Comparison of ENCODE assay signal across 12 cellular contexts in the genomic region with DNA sequence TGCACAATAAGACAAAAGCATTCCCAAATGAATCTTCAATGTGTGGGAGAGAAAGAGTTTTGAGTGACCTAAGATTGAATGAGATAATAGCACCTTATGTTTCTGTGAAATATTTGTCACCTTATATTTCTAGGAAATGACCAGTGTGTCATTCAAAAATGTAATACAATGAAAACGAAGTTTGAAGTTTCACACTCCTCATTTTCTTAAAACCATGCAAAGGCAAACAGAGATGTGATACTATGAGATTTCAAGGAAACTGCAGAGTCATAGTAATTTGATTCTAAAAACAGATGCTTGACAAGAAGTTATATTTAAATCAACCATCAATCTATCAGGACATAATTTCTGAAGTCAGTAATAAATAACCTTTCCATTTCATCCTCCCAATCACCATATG.
"Had no signal": no experiment of that assay in that cellular context is flagged by ENCODE, and none has a peak within 500 bp of the region (broad histone marks: within the 10 kb centered on the region; RNA-seq: fewer than 3 reads in every experiment).

No MANE protein-coding gene starts in this region.

- H3K4me3 ChIP-seq: cardiac muscle cell, esophagus squamous epithelium, lung, upper lobe of right lung had no signal

- H3K4me1 ChIP-seq: esophagus squamous epithelium, foreskin keratinocyte, upper lobe of right lung had no signal

- H3K9me3 ChIP-seq: esophagus squamous epithelium, upper lobe of right lung had no signal

- ATAC-seq: foreskin keratinocyte, left colon, natural killer cell, upper lobe of right lung had no signal

- H3K27ac ChIP-seq: cardiac muscle cell, esophagus squamous epithelium, foreskin keratinocyte, upper lobe of right lung had no signal

- H3K9me3 Mint-ChIP-seq: natural killer cell had no signal

- DNase-seq: activated CD4-positive, alpha-beta T cell treated with anti-CD3 and anti-CD28 coated beads for 4 hours; activated gamma-delta T cell treated with Interleukin-2 at 50 U/mL for 16 hours; esophagus squamous epithelium; foreskin keratinocyte; left colon; natural killer cell; stimulated activated CD4-positive, alpha-beta T cell treated with anti-CD3 and anti-CD28 coated beads, Interleukin-12 subunit alpha, Interleukin-12 subunit beta, amount 100 ng/mL, for 4 hours; stimulated activated naive CD4-positive, alpha-beta T cell treated with Interleukin-2 at 50 U/mL for 16 hours; T-helper 9 cell; upper lobe of right lung had no signal

- H3K27ac Mint-ChIP-seq: natural killer cell had no signal

- H3K4me1 Mint-ChIP-seq: natural killer cell had no signal

- H3K36me3 ChIP-seq: cardiac muscle cell, esophagus squamous epithelium, upper lobe of right lung had no signal

- H3K4me3 Mint-ChIP-seq: natural killer cell had no signal

- H3K27me3 ChIP-seq: cardiac muscle cell, esophagus squamous epithelium, foreskin keratinocyte, upper lobe of right lung had no signal

- H3K36me3 Mint-ChIP-seq: natural killer cell had no signal
